ENCODE assay signal across 23 cellular contexts in the genomic region with DNA sequence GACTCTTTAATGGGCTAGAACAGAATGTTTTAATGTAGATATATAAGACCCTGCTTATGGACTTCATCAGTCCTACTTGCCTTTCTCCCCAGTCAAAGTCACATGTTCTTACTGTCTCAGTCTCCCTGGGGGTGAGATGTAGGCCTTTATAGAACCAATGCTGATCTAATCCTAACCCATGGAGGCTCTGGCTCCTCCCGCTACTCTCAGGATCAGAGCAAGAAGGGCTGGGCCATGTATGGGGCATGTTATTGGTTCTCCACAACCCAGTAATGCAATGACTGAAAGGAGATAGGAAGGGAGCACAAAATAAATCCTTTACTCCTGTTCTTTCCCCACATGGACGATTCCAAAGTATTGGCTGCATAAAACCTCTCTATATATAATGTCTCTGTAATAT.
"Had no signal": no experiment of that assay in that cellular context is flagged by ENCODE, and none has a peak within 500 bp of the region (broad histone marks: within the 10 kb centered on the region; RNA-seq: fewer than 3 reads in every experiment).

No MANE protein-coding gene starts in this region.

- DNase-seq: hippocampal formation; islet precursor cell; left ventricle myocardium inferior; midbrain; mucosa of descending colon; naive thymus-derived CD4-positive, alpha-beta T cell; ovary; right lobe of liver; stimulated activated CD4-positive, alpha-beta T cell treated with anti-CD3 and anti-CD28 coated beads, Interleukin-1b, Interleukin-23, amount 100 ng/mL, for 48 hours; stimulated activated CD4-positive, alpha-beta T cell treated with anti-CD3 and anti-CD28 coated beads, Interleukin-2, amount 100 ng/mL, for 48 hours; stimulated activated CD4-positive, alpha-beta T cell treated with anti-CD3 and anti-CD28 coated beads, Interleukin-4, amount 100 ng/mL, for 4 hours; stimulated activated CD8-positive, alpha-beta memory T cell treated with anti-CD3 and anti-CD28 coated beads, Interleukin-4, amount 100 ng/mL, for 48 hours; stimulated activated naive CD4-positive, alpha-beta T cell treated with Interleukin-2 at 50 U/mL for 16 hours; stimulated activated naive CD8-positive, alpha-beta T cell treated with anti-CD3 and anti-CD28 coated beads, Interleukin-15, amount 100 ng/mL, for 72 hours; substantia nigra; thyroid gland; transverse colon; upper lobe of left lung had no signal

- H3K4me2 ChIP-seq: smooth muscle cell had no signal

- H3K4me3 ChIP-seq: left ventricle myocardium inferior, lung, mucosa of descending colon, ovary, right atrium auricular region, right lobe of liver, smooth muscle cell, thyroid gland, transverse colon, upper lobe of left lung had no signal

- H3K36me3 ChIP-seq: ovary, right atrium auricular region, transverse colon had no signal

- H3K9me3 ChIP-seq: left ventricle myocardium inferior, mucosa of descending colon, ovary, right atrium auricular region, right lobe of liver, thyroid gland, upper lobe of left lung had no signal

- ATAC-seq: mucosa of descending colon; naive thymus-derived CD4-positive, alpha-beta T cell; natural killer cell treated with Interleukin-12 subunit alpha and Interleukin-12 subunit beta and Interleukin-15 and Interleukin-18, amount 100 ng/mL, for 72 hours; right lobe of liver; stimulated activated memory B cell treated with anti-CD40 and anti-IgM and Interleukin-4, amounts not matched to agents 10 μg/mL and 1 μg/mL and 100 μg/mL, for 72 hours; stimulated activated naive CD8-positive, alpha-beta T cell treated with anti-CD3 and anti-CD28 coated beads, Interleukin-15, amount 100 ng/mL, for 72 hours had no signal

- H3K4me1 ChIP-seq: left ventricle myocardium inferior, right atrium auricular region, right lobe of liver, thyroid gland, transverse colon, upper lobe of left lung had no signal

- H3K27ac ChIP-seq: left ventricle myocardium inferior, ovary, right atrium auricular region, right lobe of liver, thyroid gland, transverse colon, upper lobe of left lung had no signal

- H3K27me3 ChIP-seq: ovary, right atrium auricular region, right lobe of liver, thyroid gland, transverse colon, upper lobe of left lung had no signal
